Comparison of ENCODE assay signal across 10 cellular contexts in genomic region chr17:77324227-77324626, GRCh38.
DNase-seq lines count a peak whose midpoint lies in the region; ATAC-seq, FAIRE-seq and TF ChIP-seq lines count a peak whose summit lies in the region.
"Had no signal": no experiment of that assay in that cellular context is flagged by ENCODE, and none has a peak within 500 bp of the region (broad histone marks: within the 10 kb centered on the region; RNA-seq: fewer than 3 reads in every experiment).

No MANE protein-coding gene starts in this region.

- no peaks in the 10 kb centered on the region for H3K36me3 Mint-ChIP-seq in activated naive CD8-positive, alpha-beta T cell
- peaks cover 8 to 34% of the 10 kb centered on the region in 2 donors for H3K36me3 Mint-ChIP-seq in stimulated activated naive B cell treated with anti-CD40 and anti-IgM and Interleukin-4, amounts not matched to agents 10 μg/mL and 1 μg/mL and 100 μg/mL, for 72 hours

- no peaks in the 10 kb centered on the region for H3K27me3 ChIP-seq in layer of hippocampus (ENCODE audit: control insufficient read depth, insufficient read depth, low read length)

- no peak for TF ChIP-seq CTCF in D721Med (IDR thresholded peaks at IDR 0.05; ENCODE audit: insufficient read depth, missing control alignments)

- peak overlapping the region; percentile 86 for H3K27ac Mint-ChIP-seq in activated naive CD8-positive, alpha-beta T cell
- H3K27ac Mint-ChIP-seq in stimulated activated naive B cell treated with anti-CD40 and anti-IgM and Interleukin-4, amounts not matched to agents 10 μg/mL and 1 μg/mL and 100 μg/mL, for 72 hours: peak overlapping the region; percentile 98

- peak; percentile 21 for DNase-seq in activated CD4-positive, CD25-positive, alpha-beta regulatory T cell treated with anti-CD3 and anti-CD28 coated beads, Interleukin-2, amount 50 U/mL, for 72 hours
- DNase-seq in stimulated activated naive B cell treated with anti-CD40 and anti-IgM and Interleukin-4, amounts not matched to agents 10 μg/mL and 1 μg/mL and 100 μg/mL, for 72 hours: no peak
- DNase-seq in stimulated activated CD4-positive, alpha-beta T cell treated with anti-CD3 and anti-CD28 coated beads, Interleukin-4, amount 100 ng/mL, for 24 hours: no peak
- no peak for DNase-seq in D721Med (ENCODE audit: insufficient read length, low spot score)
- DNase-seq: SHP77 treated with DMSO at 0.1 percent for 48 hours had no signal

- no peak for ATAC-seq in activated CD4-positive, CD25-positive, alpha-beta regulatory T cell treated with anti-CD3 and anti-CD28 coated beads, Interleukin-2, amount 50 U/mL, for 24 hours
- no peak for ATAC-seq in stimulated activated naive B cell treated with anti-CD40 and anti-IgM and Interleukin-4, amounts not matched to agents 10 μg/mL and 1 μg/mL and 100 μg/mL, for 72 hours (replicated peaks)
- ATAC-seq in HG03460 (IDR thresholded peaks at IDR 0.05; ENCODE audit: unreplicated experiment): no peak

- H3K27me3 Mint-ChIP-seq in activated naive CD8-positive, alpha-beta T cell: no peaks in the 10 kb centered on the region
- no peaks in the 10 kb centered on the region for H3K27me3 Mint-ChIP-seq in stimulated activated naive B cell treated with anti-CD40 and anti-IgM and Interleukin-4, amounts not matched to agents 10 μg/mL and 1 μg/mL and 100 μg/mL, for 72 hours

- H3K4me3 Mint-ChIP-seq in activated naive CD8-positive, alpha-beta T cell: peak overlapping the region; percentile 68
- peak overlapping the region; percentile 90 to 91 for H3K4me3 Mint-ChIP-seq in stimulated activated naive B cell treated with anti-CD40 and anti-IgM and Interleukin-4, amounts not matched to agents 10 μg/mL and 1 μg/mL and 100 μg/mL, for 72 hours

- H3K9me3 Mint-ChIP-seq in activated naive CD8-positive, alpha-beta T cell (ENCODE audit: low read depth): no peaks in the 10 kb centered on the region
- no peaks in the 10 kb centered on the region for H3K9me3 Mint-ChIP-seq in stimulated activated naive B cell treated with anti-CD40 and anti-IgM and Interleukin-4, amounts not matched to agents 10 μg/mL and 1 μg/mL and 100 μg/mL, for 72 hours

- FAIRE-seq in D721Med (lab: Jason Lieb, UNC): no peak
- FAIRE-seq: A204.1 had no signal

- peak overlapping the region; percentile 74 for H3K27ac ChIP-seq in layer of hippocampus (ENCODE audit: low read depth, low read length)

- H3K4me1 Mint-ChIP-seq in activated naive CD8-positive, alpha-beta T cell (ENCODE audit: low read depth): peaks cover 59% of the 10 kb centered on the region
- peaks cover 68 to 100% of the 10 kb centered on the region in 2 donors for H3K4me1 Mint-ChIP-seq in stimulated activated naive B cell treated with anti-CD40 and anti-IgM and Interleukin-4, amounts not matched to agents 10 μg/mL and 1 μg/mL and 100 μg/mL, for 72 hours
